Comparison of ENCODE assay signal across 2 cellular contexts in genomic region chr11:44609028-44609782, GRCh38.
TF ChIP-seq lines count a peak whose summit lies in the region.

No MANE protein-coding gene starts in this region.

TF ChIP-seq in H1, 55 proteins besides CTCF, POLR2A, EP300 and RAD21 (continued from another document):
- TF ChIP-seq ATF3 (IDR thresholded peaks at IDR 0.05; ENCODE audit: insufficient read depth, low read depth, low read length): no peak
- TF ChIP-seq SP4 (IDR thresholded peaks at IDR 0.05; ENCODE audit: low read length): no peak
- no peak for TF ChIP-seq ZNF274 (IDR thresholded peaks at IDR 0.05; ENCODE audit: borderline replicate concordance, extremely low read depth, low read length)
- TF ChIP-seq BCL11A (IDR thresholded peaks at IDR 0.05; ENCODE audit: low read depth in 2 of 2, low read length in 2 of 2): no peak
- TF ChIP-seq PHF8 (conservative IDR thresholded peaks at IDR 0.05; ENCODE audit: low read depth, low read length): no peak
- no peak for TF ChIP-seq HDAC2 (IDR thresholded peaks at IDR 0.05; ENCODE audit: borderline replicate concordance in 1 of 2, low read depth in 2 of 2, low read length in 2 of 2)
- TF ChIP-seq ASH2L (IDR thresholded peaks at IDR 0.05; ENCODE audit: low read length): no peak
- no peak for TF ChIP-seq KDM4A (IDR thresholded peaks at IDR 0.05; ENCODE audit: low read depth, low read length, severe bottlenecking)
- TF ChIP-seq BACH1 (IDR thresholded peaks at IDR 0.05; ENCODE audit: low read length): no peak
- TF ChIP-seq GTF2F1 (IDR thresholded peaks at IDR 0.05; ENCODE audit: borderline replicate concordance, low read depth, low read length): no peak
- TF ChIP-seq TEAD4 (IDR thresholded peaks at IDR 0.05; ENCODE audit: low read depth, low read length): no peak
- no peak for TF ChIP-seq POU5F1 (IDR thresholded peaks at IDR 0.05; ENCODE audit: low read depth, low read length)
- no peak for TF ChIP-seq YY1 (IDR thresholded peaks at IDR 0.05; ENCODE audit: low read depth, low read length)
- TF ChIP-seq E2F6 (IDR thresholded peaks at IDR 0.05): no peak

TF ChIP-seq in SK-N-SH treated with all-trans-retinoic acid at 6 μM for 48 hours, 23 proteins besides CTCF, POLR2A, EP300 and RAD21 (continued from another document):
- TF ChIP-seq ZFP3 (CRISPR knock-in tag; IDR thresholded peaks at IDR 0.05) (no peak), CREB5 (CRISPR knock-in tag; IDR thresholded peaks at IDR 0.05; ENCODE audit: low read depth) (no peak), TSHZ2 (CRISPR knock-in tag; IDR thresholded peaks at IDR 0.05) (no peak), CSRNP3 (CRISPR knock-in tag; IDR thresholded peaks at IDR 0.05) (no peak), ZNF565 (CRISPR knock-in tag; conservative IDR thresholded peaks at IDR 0.05; ENCODE audit: low read depth) (no peak), SNAI2 (CRISPR knock-in tag; IDR thresholded peaks at IDR 0.05) (no peak), ARNTL (CRISPR knock-in tag; IDR thresholded peaks at IDR 0.05; ENCODE audit: borderline replicate concordance, low read depth) (no peak), POU6F1 (CRISPR knock-in tag; IDR thresholded peaks at IDR 0.05; ENCODE audit: borderline replicate concordance, low read depth) (no peak), CSDC2 (CRISPR knock-in tag; IDR thresholded peaks at IDR 0.05) (no peak), ZNF70 (CRISPR knock-in tag; IDR thresholded peaks at IDR 0.05) (no peak), ZNF8 (CRISPR knock-in tag; IDR thresholded peaks at IDR 0.05) (no peak), RARB (CRISPR knock-in tag; IDR thresholded peaks at IDR 0.05) (no peak)
